ENCODE assay signal across 8 cellular contexts in the genomic region with DNA sequence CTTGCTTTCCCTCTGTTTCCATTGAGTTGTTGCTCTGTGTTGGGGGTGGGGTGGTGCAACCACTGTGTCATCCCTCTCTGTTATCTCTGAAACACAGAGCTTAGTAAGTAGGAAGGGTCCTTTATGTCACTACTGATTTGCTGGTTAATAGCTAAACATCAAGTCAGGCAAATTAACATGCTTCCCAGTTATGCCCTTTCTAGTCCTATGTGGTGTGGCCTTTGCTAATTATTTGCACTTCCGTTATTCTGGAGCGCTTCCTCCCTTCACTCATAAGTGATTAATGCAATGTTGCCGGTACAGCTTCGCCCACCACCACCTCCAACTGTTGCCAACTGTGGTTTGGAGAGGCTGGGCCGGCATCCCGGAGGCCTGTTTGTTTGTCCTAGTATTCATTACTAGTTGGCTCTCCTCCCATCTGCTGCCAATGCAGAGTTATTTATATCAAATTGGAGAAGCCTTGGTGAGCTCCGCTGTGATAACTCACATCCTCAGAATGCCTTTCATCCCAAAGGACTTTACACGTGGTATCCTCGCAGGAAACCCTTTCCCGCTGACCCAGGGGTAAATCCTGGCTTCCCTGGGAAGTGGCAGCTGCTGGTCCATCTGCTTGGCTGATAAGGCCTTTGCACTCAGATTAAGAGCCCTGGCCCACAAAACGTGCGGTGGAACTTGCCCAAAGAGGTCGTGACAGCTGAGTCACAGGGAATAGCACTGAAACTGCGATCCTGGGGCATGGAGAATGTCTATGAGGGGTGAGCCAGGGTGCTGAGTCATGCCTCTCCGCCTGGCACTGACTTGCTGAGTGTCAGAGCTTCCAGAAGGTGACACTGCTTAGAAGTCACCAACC.
A peak's percentile ranks its signal among the peaks of the same experiment; 100 is the strongest.
DNase-seq lines count a peak whose midpoint lies in the region; ATAC-seq and TF ChIP-seq lines count a peak whose summit lies in the region.

No MANE protein-coding gene starts in this region.

- no peak overlapping the region for H3K4me3 Mint-ChIP-seq in activated T-cell treated with anti-CD3 and anti-CD28 coated beads, Interleukin-2, amount 50 U/mL, for 24 hours

- H3K4me3 ChIP-seq in A673 (ENCODE audit: low read depth, low read length, poor library complexity, severe bottlenecking), result no peak overlapping the region
- peak overlapping the region in 1 of 2 experiments; percentile 15; a peak in 2 of 4 replicates for H3K4me3 ChIP-seq in Panc1 (ENCODE audit: low read depth in 2 of 2, low read length in 2 of 2)

- H3K36me3 ChIP-seq in A673 (ENCODE audit: insufficient read depth, low read length, poor library complexity, severe bottlenecking), result no peaks in the 10 kb centered on the region
- H3K36me3 ChIP-seq in Panc1 (ENCODE audit: control insufficient read depth, insufficient read depth, low read length), result no peaks in the 10 kb centered on the region

- peaks cover 3% of the 10 kb centered on the region for H3K9me3 Mint-ChIP-seq in activated T-cell treated with anti-CD3 and anti-CD28 coated beads, Interleukin-2, amount 50 U/mL, for 24 hours

- POLR2A ChIA-PET in A673 (lab: Charles Lee; ENCODE audit: low non-redundant PET) (no interaction called here), Panc1 (lab: Charles Lee) (no interaction called here)

- in situ Hi-C loops in Panc1 (cut with HindIII; ENCODE audit: low pct_unique_long_range_greater_than_20kb, low sequenced_read_pairs), result no loop called here

- peak; percentile 81 for DNase-seq in A673 (ENCODE audit: low spot score)
- DNase-seq in HK-2 (ENCODE audit: unreplicated experiment), result peak; percentile 70
- DNase-seq in Panc1 (ENCODE audit: low read depth, low spot score), result peak; percentile 74
- peak; percentile 36 for DNase-seq in epidermal melanocyte (ENCODE audit: insufficient read length, low spot score)
- DNase-seq in mucosa of gallbladder (ENCODE audit: low spot score), result peak; percentile 92
- no peak for DNase-seq in activated T-cell treated with anti-CD3 and anti-CD28 coated beads, Interleukin-2, amount 50 U/mL, for 24 hours

- H3K4me1 ChIP-seq in A673 (ENCODE audit: insufficient read depth, low read length, poor library complexity, severe bottlenecking), result peaks cover 39% of the 10 kb centered on the region
- H3K4me1 ChIP-seq in Panc1 (ENCODE audit: control insufficient read depth, insufficient read depth, low read length), result peaks cover 14% of the 10 kb centered on the region

- no peaks in the 10 kb centered on the region for H3K27me3 ChIP-seq in A673 (replicated peaks; ENCODE audit: insufficient read depth, low read depth, low read length, poor library complexity)
- H3K27me3 ChIP-seq in Panc1 (ENCODE audit: control insufficient read depth, insufficient read depth, low read length), result no peaks in the 10 kb centered on the region

- H3K9me3 ChIP-seq in A673 (ENCODE audit: low read depth, low read length, poor library complexity, severe bottlenecking), result no peaks in the 10 kb centered on the region
- H3K9me3 ChIP-seq in Panc1 (ENCODE audit: control insufficient read depth, insufficient read depth, low read depth, low read length), result no peaks in the 10 kb centered on the region

- BruUV-seq in A673 (replicated peaks; lab: Mats Ljungman, UMichigan), result no TSS peak
- no TSS peak for BruUV-seq in Panc1 (replicated peaks; lab: Mats Ljungman, UMichigan)

- no peaks in the 10 kb centered on the region for H3K36me3 Mint-ChIP-seq in activated T-cell treated with anti-CD3 and anti-CD28 coated beads, Interleukin-2, amount 50 U/mL, for 24 hours (ENCODE audit: low read depth)

- no peak overlapping the region for H3K27ac Mint-ChIP-seq in activated T-cell treated with anti-CD3 and anti-CD28 coated beads, Interleukin-2, amount 50 U/mL, for 24 hours

- H3K27ac ChIP-seq in A673 (ENCODE audit: low read depth, low read length, poor library complexity, severe bottlenecking) (peak overlapping the region; percentile 18), Panc1 (ENCODE audit: low read length) (peak overlapping the region; percentile 78)

- peaks cover 21% of the 10 kb centered on the region for H3K4me1 Mint-ChIP-seq in activated T-cell treated with anti-CD3 and anti-CD28 coated beads, Interleukin-2, amount 50 U/mL, for 24 hours (ENCODE audit: low read depth)

- TF ChIP-seq CTCF in A673 (conservative IDR thresholded peaks at IDR 0.05; ENCODE audit: low read depth, low read length), result no peak
- no peak for TF ChIP-seq CTCF in Panc1 (IDR thresholded peaks at IDR 0.05)

- CTCF ChIA-PET in A673 (lab: Charles Lee) (no interaction called here), Panc1 (lab: Charles Lee) (no interaction called here)

- ATAC-seq in Panc1 (peak; percentile 97), GM21390 (IDR thresholded peaks at IDR 0.05; ENCODE audit: unreplicated experiment) (no peak), HG03095 (IDR thresholded peaks at IDR 0.05; ENCODE audit: unreplicated experiment) (no peak)

- H3K27me3 Mint-ChIP-seq in activated T-cell treated with anti-CD3 and anti-CD28 coated beads, Interleukin-2, amount 50 U/mL, for 24 hours, result peaks cover 20% of the 10 kb centered on the region

- intact Hi-C loops in A673 (cut with micrococcal nuclease; ENCODE audit: unreplicated experiment), result no loop called here
- intact Hi-C loops in Panc1 (cut with micrococcal nuclease; ENCODE audit: unreplicated experiment), result no loop called here
